ENCODE assay signal across 9 cellular contexts in genomic region chr10:84026821-84027257, GRCh38.
DNase-seq lines count a peak whose midpoint lies in the region; ATAC-seq and TF ChIP-seq lines count a peak whose summit lies in the region.
"Had no signal": no experiment of that assay in that cellular context is flagged by ENCODE, and none has a peak within 500 bp of the region (broad histone marks: within the 10 kb centered on the region; RNA-seq: fewer than 3 reads in every experiment).

No MANE protein-coding gene starts in this region.

- H3F3A ChIP-seq in DOHH2 (ENCODE audit: control insufficient read depth, insufficient read depth): no peaks in the 10 kb centered on the region

- no peaks in the 10 kb centered on the region for H3K36me3 Mint-ChIP-seq in HFFc6 (ENCODE audit: low read depth)

- peaks cover 17% of the 10 kb centered on the region for H3K9me3 Mint-ChIP-seq in HFFc6

- H4K20me1 ChIP-seq in DOHH2 (ENCODE audit: control insufficient read depth, insufficient read depth, low read depth, low read length): no peaks in the 10 kb centered on the region

- H3K27me3 ChIP-seq in DOHH2 (ENCODE audit: control insufficient read depth, low read length) (no peaks in the 10 kb centered on the region), kidney epithelial cell (ENCODE audit: control insufficient read depth, insufficient read depth, low read length) (no peaks in the 10 kb centered on the region)

- no peaks in the 10 kb centered on the region for H3K79me2 ChIP-seq in DOHH2 (ENCODE audit: control insufficient read depth, low read length)

- no peak overlapping the region for H3K27ac ChIP-seq in DOHH2 (ENCODE audit: low read depth, low read length)

- no peaks in the 10 kb centered on the region for H3K4me1 Mint-ChIP-seq in HFFc6 (ENCODE audit: low read depth)

- DNase-seq in HFFc6 (no peak), SKM-1 treated with dmso at 0.1 percent for 144 hours (lab: John Stamatoyannopoulos, UW; ENCODE audit: unreplicated experiment) (peak; percentile 17), kidney epithelial cell (ENCODE audit: low read depth) (no peak), cerebellum (ENCODE audit: low spot score) (no peak)

- H3K36me3 ChIP-seq in DOHH2 (ENCODE audit: control insufficient read depth, low read length) (no peaks in the 10 kb centered on the region), kidney epithelial cell (ENCODE audit: control insufficient read depth, insufficient read depth, low read length) (no peaks in the 10 kb centered on the region)

- no peaks in the 10 kb centered on the region for H3K9me3 ChIP-seq in DOHH2 (ENCODE audit: control insufficient read depth, insufficient read depth, low read length)

- H3K27ac Mint-ChIP-seq in HFFc6: no peak overlapping the region
- H3K27ac Mint-ChIP-seq: T-helper 1 cell treated with Interleukin-12 subunit alpha and Interleukin-12 subunit beta and Interleukin-4 antibody, amounts not matched to agents 30 μg/mL and 1 μg/mL, for 36 hours had no signal

- TF ChIP-seq CTCF in DOHH2 (IDR thresholded peaks at IDR 0.05; ENCODE audit: low read depth, low read length, poor library complexity, severe bottlenecking) (peak; percentile 88), HFFc6 (IDR thresholded peaks at IDR 0.05) (peak; percentile 76), kidney epithelial cell (IDR thresholded peaks at IDR 0.05; ENCODE audit: insufficient read depth, low read length, poor library complexity, severe bottlenecking) (peak; percentile 80)

- H3K27me3 Mint-ChIP-seq in HFFc6 (ENCODE audit: insufficient read depth): 0 out of 2 replicates have a peak, but pooled peaks cover 1% of the 10 kb centered on the region

- no peak overlapping the region for H3K4me2 ChIP-seq in DOHH2 (ENCODE audit: low read length)

- no peak overlapping the region for H3K4me3 ChIP-seq in DOHH2 (ENCODE audit: low read length)
- H3K4me3 ChIP-seq in kidney epithelial cell (ENCODE audit: low read depth, low read length): no peak overlapping the region

- no peak overlapping the region for H3K4me3 Mint-ChIP-seq in HFFc6
- H3K4me3 Mint-ChIP-seq: T-helper 1 cell treated with Interleukin-12 subunit alpha and Interleukin-12 subunit beta and Interleukin-4 antibody, amounts not matched to agents 30 μg/mL and 1 μg/mL, for 36 hours had no signal

- no peaks in the 10 kb centered on the region for H3K9me2 ChIP-seq in DOHH2 (replicated peaks; ENCODE audit: control insufficient read depth, low read length)

- no peak for ATAC-seq in HG02571 (IDR thresholded peaks at IDR 0.05; ENCODE audit: unreplicated experiment)
- no peak for ATAC-seq in HG03439 (IDR thresholded peaks at IDR 0.05; ENCODE audit: unreplicated experiment)
- no peak for ATAC-seq in HG03460 (IDR thresholded peaks at IDR 0.05; ENCODE audit: unreplicated experiment)

- H3K4me1 ChIP-seq in DOHH2 (ENCODE audit: control insufficient read depth, low read length): no peaks in the 10 kb centered on the region
